Comparison of ENCODE assay signal across 18 cellular contexts in the genomic region with DNA sequence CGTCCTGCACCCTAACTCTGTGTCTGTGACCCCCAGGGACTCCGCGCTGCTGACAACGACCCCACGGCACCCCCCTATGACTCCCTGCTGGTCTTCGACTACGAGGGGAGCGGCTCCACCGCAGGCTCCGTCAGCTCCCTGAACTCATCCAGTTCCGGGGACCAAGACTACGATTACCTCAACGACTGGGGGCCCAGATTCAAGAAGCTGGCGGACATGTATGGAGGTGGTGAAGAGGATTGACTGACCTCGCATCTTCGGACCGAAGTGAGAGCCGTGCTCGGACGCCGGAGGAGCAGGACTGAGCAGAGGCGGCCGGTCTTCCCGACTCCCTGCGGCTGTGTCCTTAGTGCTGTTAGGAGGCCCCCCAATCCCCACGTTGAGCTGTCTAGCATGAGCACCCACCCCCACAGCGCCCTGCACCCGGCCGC.
"Had no signal": no experiment of that assay in that cellular context is flagged by ENCODE, and none has a peak within 500 bp of the region (broad histone marks: within the 10 kb centered on the region; RNA-seq: fewer than 3 reads in every experiment).

No MANE protein-coding gene starts in this region.

- H3K9me3 ChIP-seq: colonic mucosa, esophagus muscularis mucosa, SJCRH30 had no signal

- H3K4me1 ChIP-seq: colonic mucosa, esophagus muscularis mucosa, SJCRH30 had no signal

- DNase-seq: activated CD4-positive, alpha-beta T cell treated with anti-CD3 and anti-CD28 coated beads, Interleukin-2, amount 10 ng/mL, durations not matched to agents 24 days and 14 days; activated CD8-positive, alpha-beta memory T cell treated with anti-CD3 and anti-CD28 coated beads for 24 hours; amniotic stem cell; caudate nucleus; colonic mucosa; effector CD4-positive, alpha-beta T cell; naive B cell; retina; SJCRH30; small intestine; stimulated activated CD4-positive, alpha-beta T cell treated with anti-CD3 and anti-CD28 coated beads, Interleukin-4, amount 100 ng/mL, for 4 hours; stimulated activated CD8-positive, alpha-beta memory T cell treated with anti-CD3 and anti-CD28 coated beads, Interleukin-4, amount 100 ng/mL, for 48 hours; stimulated activated naive CD8-positive, alpha-beta T cell treated with anti-CD3 and anti-CD28 coated beads, Interleukin-15, Interleukin-2, amounts not matched to agents 100 U/mL and 50 U/mL, for 24 hours; trophoblast cell had no signal

- H3K36me3 Mint-ChIP-seq: activated naive CD4-positive, alpha-beta T cell treated with anti-CD3 and anti-CD28 coated beads, Interleukin-2, amount 50 U/mL, for 72 hours had no signal

- ATAC-seq: activated naive CD4-positive, alpha-beta T cell treated with anti-CD3 and anti-CD28 coated beads, Interleukin-2, amount 50 U/mL, for 72 hours; stimulated activated naive CD8-positive, alpha-beta T cell treated with anti-CD3 and anti-CD28 coated beads, Interleukin-15, Interleukin-2, amounts not matched to agents 100 U/mL and 50 U/mL, for 24 hours; T-helper 17 cell had no signal

- H3K27ac ChIP-seq: colonic mucosa, esophagus muscularis mucosa, hepatocyte, SJCRH30 had no signal

- H3K4me1 Mint-ChIP-seq: activated CD4-positive, alpha-beta T cell treated with anti-CD3 and anti-CD28 coated beads, Interleukin-2, amount 10 ng/mL, durations not matched to agents 24 days and 14 days had no signal

- H3K9me3 Mint-ChIP-seq: activated CD4-positive, alpha-beta T cell treated with anti-CD3 and anti-CD28 coated beads, Interleukin-2, amount 10 ng/mL, durations not matched to agents 24 days and 14 days; activated naive CD4-positive, alpha-beta T cell treated with anti-CD3 and anti-CD28 coated beads, Interleukin-2, amount 50 U/mL, for 72 hours had no signal

- H3K27me3 Mint-ChIP-seq: activated CD4-positive, alpha-beta T cell treated with anti-CD3 and anti-CD28 coated beads, Interleukin-2, amount 10 ng/mL, durations not matched to agents 24 days and 14 days had no signal

- H3K4me3 ChIP-seq: colonic mucosa, esophagus muscularis mucosa, hepatocyte, SJCRH30 had no signal

- H3K27ac Mint-ChIP-seq: activated CD4-positive, alpha-beta T cell treated with anti-CD3 and anti-CD28 coated beads, Interleukin-2, amount 10 ng/mL, durations not matched to agents 24 days and 14 days; naive B cell; T-helper 17 cell had no signal

- H3K27me3 ChIP-seq: colonic mucosa, hepatocyte had no signal

- H3K36me3 ChIP-seq: colonic mucosa, esophagus muscularis mucosa, SJCRH30 had no signal

- H3K4me3 Mint-ChIP-seq: activated CD4-positive, alpha-beta T cell treated with anti-CD3 and anti-CD28 coated beads, Interleukin-2, amount 10 ng/mL, durations not matched to agents 24 days and 14 days; naive B cell; T-helper 17 cell had no signal
